ENCODE assay signal across 21 cellular contexts in genomic region chr15:44144992-44145391, GRCh38. TPM values are rescaled to one million over a fixed set of nuclear protein-coding genes. Genes with fewer than 3 reads are reported as not detected.
"Had no signal": no experiment of that assay in that cellular context is flagged by ENCODE, and none has a peak within 500 bp of the region (broad histone marks: within the 10 kb centered on the region; RNA-seq: fewer than 3 reads in every experiment).

No MANE protein-coding gene starts in this region.

- DNase-seq: effector memory CD4-positive, alpha-beta T cell; foreskin keratinocyte; heart right ventricle; hippocampal formation; left cardiac atrium; left lung; lower lobe of right lung; naive thymus-derived CD8-positive, alpha-beta T cell; nephron progenitor cell; ovary; posterior cingulate gyrus; psoas muscle; right lobe of liver; small intestine; stimulated activated CD4-positive, alpha-beta T cell treated with anti-CD3 and anti-CD28 coated beads, Interleukin-15, amount 100 ng/mL, for 24 hours; stimulated activated CD4-positive, alpha-beta T cell treated with anti-CD3 and anti-CD28 coated beads, Interleukin-2, amount 100 ng/mL, for 48 hours; stimulated activated naive CD4-positive, alpha-beta T cell; stomach; tibial artery had no signal

- H3K36me3 ChIP-seq: esophagus muscularis mucosa, gastroesophageal sphincter, heart right ventricle, left lung, lower lobe of right lung, ovary, right lobe of liver, stomach, tibial artery had no signal

- H3K27me3 ChIP-seq: foreskin keratinocyte, gastroesophageal sphincter, heart right ventricle, left lung, ovary, right lobe of liver, stomach, tibial artery had no signal

- H3K4me3 ChIP-seq: esophagus muscularis mucosa, gastroesophageal sphincter, heart right ventricle, left lung, lower lobe of right lung, ovary, psoas muscle, right lobe of liver, stomach, tibial artery had no signal

- ATAC-seq: foreskin keratinocyte; gastroesophageal sphincter; left lung; lower lobe of right lung; naive thymus-derived CD8-positive, alpha-beta T cell; psoas muscle; right lobe of liver had no signal

- H3K4me1 ChIP-seq: esophagus muscularis mucosa, foreskin keratinocyte, gastroesophageal sphincter, left lung, lower lobe of right lung, psoas muscle, right lobe of liver, tibial artery had no signal

- H3K9me3 ChIP-seq: esophagus muscularis mucosa, gastroesophageal sphincter, heart right ventricle, left lung, lower lobe of right lung, ovary, psoas muscle, right lobe of liver, stomach, tibial artery had no signal

- H3K27ac ChIP-seq: esophagus muscularis mucosa, foreskin keratinocyte, gastroesophageal sphincter, left lung, lower lobe of right lung, ovary, psoas muscle, right lobe of liver, stomach, tibial artery had no signal

RNA-seq across cellular contexts. Expression of gene FRMD5, which starts 50.1 kb away (rescaled TPM):
- total RNA-seq: psoas muscle, right lobe of liver had no signal
